Comparison of ENCODE assay signal across 8 cellular contexts in genomic region chr17:63446981-63447687, GRCh38. TPM values are rescaled to one million over a fixed set of nuclear protein-coding genes. Genes with fewer than 3 reads are reported as not detected.
DNase-seq lines count a peak whose midpoint lies in the region; ATAC-seq and TF ChIP-seq lines count a peak whose summit lies in the region.

No MANE protein-coding gene starts in this region.

- peak; percentile 8 to 17 for ATAC-seq in activated T-cell treated with anti-CD3 and anti-CD28 coated beads, Interleukin-2, amount 50 U/mL, for 4 hours

- 24% methylated on average over 29 of the region's 29 CpGs for WGBS in prostate gland

- TF ChIP-seq CTCF in HEK293 (tag by site-specific recombination; IDR thresholded peaks at IDR 0.05) (no peak), prostate gland (IDR thresholded peaks at IDR 0.05) (peak in 1 of 4 experiments; percentile 15)

- H3K4me1 Mint-ChIP-seq in CD8-positive, alpha-beta memory T cell: peaks cover 23 to 55% (median 35%) of the 10 kb centered on the region in 3 donors
- H3K4me1 Mint-ChIP-seq in activated T-cell treated with anti-CD3 and anti-CD28 coated beads, Interleukin-2, amount 50 U/mL, for 4 hours (ENCODE audit: low read depth): peaks cover 30% of the 10 kb centered on the region

- intact Hi-C loops in prostate gland (cut with DNase I): loop anchor here (5.0 kb wide), 1 partner anchor 105 kb away; the partner anchor contains the start of gene DCAF7

- peaks cover 0 to 5% of the 10 kb centered on the region in 2 donors for H3K27me3 Mint-ChIP-seq in CD8-positive, alpha-beta memory T cell
- H3K27me3 Mint-ChIP-seq in activated T-cell treated with anti-CD3 and anti-CD28 coated beads, Interleukin-2, amount 50 U/mL, for 4 hours (ENCODE audit: low read depth): no peaks in the 10 kb centered on the region

- peak overlapping the region; percentile 89 to 99 (median 92) for H3K27ac Mint-ChIP-seq in CD8-positive, alpha-beta memory T cell

- DNase-seq in CD8-positive, alpha-beta memory T cell: peak; percentile 22 to 64 (median 41)
- DNase-seq in NCI-H345 treated with DMSO at 0.1 percent for 48 hours (lab: John Stamatoyannopoulos, UW; ENCODE audit: unreplicated experiment) (peak; percentile 57), fibroblast of peridontal ligament (ENCODE audit: extremely low read depth) (peak; percentile 48), prostate gland (ENCODE audit: low spot score) (peak; percentile 58), globus pallidus (ENCODE audit: low spot score) (no peak), hippocampal formation (lab: John Stamatoyannopoulos, UW) (no peak)
- peak; percentile 42 for DNase-seq in activated T-cell treated with anti-CD3 and anti-CD28 coated beads, Interleukin-2, amount 50 U/mL, for 4 hours

- no peak for TF ChIP-seq POLR2A in prostate gland (IDR thresholded peaks at IDR 0.05)

- peaks cover 0 to 2% (median 0%) of the 10 kb centered on the region in 3 donors for H3K36me3 Mint-ChIP-seq in CD8-positive, alpha-beta memory T cell
- no peaks in the 10 kb centered on the region for H3K36me3 Mint-ChIP-seq in activated T-cell treated with anti-CD3 and anti-CD28 coated beads, Interleukin-2, amount 50 U/mL, for 4 hours (ENCODE audit: insufficient read depth)

- POLR2A ChIA-PET in CD8-positive, alpha-beta memory T cell (lab: Charles Lee): interaction anchor here (0.6 to 3.1 kb wide), 5 partner anchors 9 to 248 kb away, joined by 3 to 19 read pairs (median 3); partner anchors contain the start of gene ACE
- POLR2A ChIA-PET in HEK293 (lab: Yijun Ruan, JAX): interaction anchor here (0.9 kb wide), 1 partner anchor 183 kb away, joined by 3 read pairs; no protein-coding TSS in a partner anchor

- no peaks in the 10 kb centered on the region for H3K9me3 Mint-ChIP-seq in CD8-positive, alpha-beta memory T cell
- H3K9me3 Mint-ChIP-seq in activated T-cell treated with anti-CD3 and anti-CD28 coated beads, Interleukin-2, amount 50 U/mL, for 4 hours: no peaks in the 10 kb centered on the region

- no peaks in the 10 kb centered on the region for H3K36me3 ChIP-seq in CD8-positive, alpha-beta memory T cell (ENCODE audit: insufficient read depth, low read length)
- H3K36me3 ChIP-seq in HEK293 (ENCODE audit: control insufficient read depth in 2 of 2, insufficient read depth in 1 of 2, low read length in 2 of 2): no peaks in the 10 kb centered on the region
- H3K36me3 ChIP-seq in prostate gland: no peaks in the 10 kb centered on the region

- H3K4me3 ChIP-seq in CD8-positive, alpha-beta memory T cell (ENCODE audit: low read length): peak overlapping the region; percentile 65
- H3K4me3 ChIP-seq in HEK293 (ENCODE audit: low read depth, low read length): no peak overlapping the region
- H3K4me3 ChIP-seq in prostate gland: peak overlapping the region; percentile 78 to 83

- H3K4me3 Mint-ChIP-seq in CD8-positive, alpha-beta memory T cell: peak overlapping the region; percentile 71 to 86 (median 79)
- peak overlapping the region; percentile 73 for H3K4me3 Mint-ChIP-seq in activated T-cell treated with anti-CD3 and anti-CD28 coated beads, Interleukin-2, amount 50 U/mL, for 4 hours

- H3K27me3 ChIP-seq in CD8-positive, alpha-beta memory T cell (ENCODE audit: insufficient read depth, low read length, poor library complexity, severe bottlenecking): no peaks in the 10 kb centered on the region
- H3K27me3 ChIP-seq in prostate gland (replicated peaks; ENCODE audit: insufficient read depth): no peaks in the 10 kb centered on the region

- peaks cover 20% of the 10 kb centered on the region for H3K4me1 ChIP-seq in CD8-positive, alpha-beta memory T cell (ENCODE audit: insufficient read depth, low read length)
- 0 out of 2 replicates have a peak, but pooled peaks cover 2% of the 10 kb centered on the region for H3K4me1 ChIP-seq in HEK293 (ENCODE audit: control insufficient read depth, insufficient read depth, low read length)
- peaks cover 14% of the 10 kb centered on the region for H3K4me1 ChIP-seq in prostate gland (replicated peaks)

- CTCF ChIA-PET in CD8-positive, alpha-beta memory T cell (lab: Charles Lee): interaction anchor here (0.9 to 7.2 kb wide), 8 partner anchors 9 to 388 kb away, joined by 3 to 60 read pairs (median 9); partner anchors contain the start of gene ACE
- CTCF ChIA-PET in HEK293 (lab: Yijun Ruan, JAX): interaction anchor here (0.6 to 4.0 kb wide), 6 partner anchors 16 to 1643 kb away, joined by 3 to 14 read pairs (median 4); no protein-coding TSS in a partner anchor

- H3K27ac ChIP-seq in CD8-positive, alpha-beta memory T cell (ENCODE audit: low read depth, low read length): peak overlapping the region; percentile 87
- H3K27ac ChIP-seq in HEK293 (ENCODE audit: extremely low read depth, low read depth, low read length) (no peak overlapping the region), prostate gland (peak overlapping the region; percentile 95 to 97)

- no peaks in the 10 kb centered on the region for H3K9me3 ChIP-seq in CD8-positive, alpha-beta memory T cell (ENCODE audit: low read length)
- H3K9me3 ChIP-seq in HEK293 (ENCODE audit: control insufficient read depth, insufficient read depth, low read depth, low read length) (no peaks in the 10 kb centered on the region), prostate gland (no peaks in the 10 kb centered on the region)

TF ChIP-seq in HEK293, 187 proteins besides CTCF, POLR2A, EP300 and RAD21:
- TF ChIP-seq SP3 (tag by site-specific recombination; IDR thresholded peaks at IDR 0.05) (no peak), SP2 (tag by site-specific recombination; IDR thresholded peaks at IDR 0.05) (0 out of 2 replicates have a peak, but pooled peaks have one; percentile 1)

RNA-seq across cellular contexts. Expression of gene CYB561, which starts 1.0 kb away (rescaled TPM):
- total RNA-seq in CD8-positive, alpha-beta memory T cell: 10 to 100 TPM; 14.3 to 16.6 TPM
- polyA plus RNA-seq in CD8-positive, alpha-beta memory T cell: 42.7 TPM
- total RNA-seq in activated T-cell treated with anti-CD3 and anti-CD28 coated beads, Interleukin-2, amount 50 U/mL, for 4 hours: 1 to 10 TPM; 6.4 to 9.9 (median 8.8) TPM
- 100 to 1,000 TPM in 1 of 2 donors, 10 to 100 TPM in 1; 76.9 to 170 TPM for total RNA-seq in prostate gland

RNA-seq across cellular contexts. Expression of gene ACE, which starts 29.7 kb away (rescaled TPM):
- 1 to 10 TPM; 4.6 to 4.7 TPM for total RNA-seq in CD8-positive, alpha-beta memory T cell
- polyA plus RNA-seq in CD8-positive, alpha-beta memory T cell: 5.5 TPM
- total RNA-seq in activated T-cell treated with anti-CD3 and anti-CD28 coated beads, Interleukin-2, amount 50 U/mL, for 4 hours: under 1 TPM; 0.10 to 0.32 (median 0.24) TPM
- 10 to 100 TPM; 42.8 to 54.6 TPM for total RNA-seq in prostate gland

Comparison
In these comparisons a context has a peak if more than half of its experiments do, and no peak if none do; other contexts are left out.
1. DNase-seq: peak in CD8-positive, alpha-beta memory T cell (5 of 5), NCI-H345 treated with DMSO at 0.1 percent for 48 hours (single experiment), activated T-cell treated with anti-CD3 and anti-CD28 coated beads, Interleukin-2, amount 50 U/mL, for 4 hours (single experiment), fibroblast of peridontal ligament (single experiment) and prostate gland (single experiment); none in globus pallidus (single experiment) and hippocampal formation (0 of 2).
2. RNA of gene CYB561, which starts 1.0 kb away (total RNA-seq): 76.9 to 170 TPM in prostate gland; 14.3 to 16.6 TPM in CD8-positive, alpha-beta memory T cell and 6.4 to 9.9 TPM in activated T-cell treated with anti-CD3 and anti-CD28 coated beads, Interleukin-2, amount 50 U/mL, for 4 hours; every median in the first group is over 4 times any median in the second.
3. RNA of gene ACE, which starts 29.7 kb away (total RNA-seq): 42.8 to 54.6 TPM in prostate gland; 4.6 to 4.7 TPM in CD8-positive, alpha-beta memory T cell and 0.10 to 0.32 TPM in activated T-cell treated with anti-CD3 and anti-CD28 coated beads, Interleukin-2, amount 50 U/mL, for 4 hours; every median in the first group is over 4 times any median in the second.